In the genomic region with DNA sequence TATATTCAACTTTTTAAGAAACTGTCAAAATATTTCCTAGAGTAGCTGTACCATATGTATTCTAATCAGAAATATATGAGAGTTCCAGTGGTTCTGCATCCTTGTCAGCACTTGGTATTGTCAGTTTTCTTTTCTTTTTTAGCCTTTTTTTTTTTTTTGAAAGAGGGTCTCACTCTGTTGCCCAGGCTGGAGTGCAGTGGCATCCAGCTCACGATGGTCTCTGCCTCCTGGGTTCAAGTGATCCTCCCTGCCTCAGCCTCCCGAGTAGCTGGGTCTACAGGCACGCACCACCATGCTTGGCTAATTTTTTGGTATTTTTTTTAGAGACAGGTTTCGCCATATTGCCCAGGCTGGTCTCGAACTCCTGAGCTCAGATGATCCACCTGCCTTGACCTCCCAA, we compare ENCODE assay signal across 29 cellular contexts.
"Had no signal": no experiment of that assay in that cellular context is flagged by ENCODE, and none has a peak within 500 bp of the region (broad histone marks: within the 10 kb centered on the region; RNA-seq: fewer than 3 reads in every experiment).

No MANE protein-coding gene starts in this region.

- H3K4me3 Mint-ChIP-seq: stimulated activated effector memory CD8-positive, alpha-beta T cell treated with anti-CD3 and anti-CD28 coated beads, Interleukin-12 subunit alpha, Interleukin-12 subunit beta, amount 100 ng/mL, for 72 hours; stimulated activated memory B cell treated with anti-CD40 and anti-IgM and Interleukin-4, amounts not matched to agents 10 μg/mL and 1 μg/mL and 100 μg/mL, for 72 hours; stimulated activated naive B cell treated with anti-CD40 and anti-IgM and Interleukin-4, amounts not matched to agents 10 μg/mL and 1 μg/mL and 100 μg/mL, for 72 hours; stimulated activated naive CD8-positive, alpha-beta T cell treated with anti-CD3 and anti-CD28 coated beads, Interleukin-15, amount 100 ng/mL, for 72 hours; stimulated activated naive CD8-positive, alpha-beta T cell treated with anti-CD3 and anti-CD28 coated beads, Interleukin-15, Interleukin-2, amounts not matched to agents 100 ng/mL and 50 ng/mL, for 24 hours; type B pancreatic cell had no signal

- H3K36me3 ChIP-seq: stomach, suprapubic skin, thoracic aorta, thyroid gland, tibial artery, tibial nerve, transverse colon, upper lobe of left lung, upper lobe of right lung, uterus, vagina had no signal

- H3K4me3 ChIP-seq: stomach, suprapubic skin, testis, thoracic aorta, thyroid gland, tibial artery, tibial nerve, transverse colon, upper lobe of left lung, upper lobe of right lung, uterus, vagina had no signal

- H3K4me1 ChIP-seq: suprapubic skin, thyroid gland, tibial artery, tibial nerve, transverse colon, upper lobe of left lung, upper lobe of right lung, uterus, vagina had no signal

- H3K9me3 ChIP-seq: suprapubic skin, testis, thoracic aorta, thyroid gland, tibial artery, tibial nerve, transverse colon, upper lobe of left lung, upper lobe of right lung, vagina had no signal

- H3K36me3 Mint-ChIP-seq: stimulated activated effector memory CD8-positive, alpha-beta T cell treated with anti-CD3 and anti-CD28 coated beads, Interleukin-12 subunit alpha, Interleukin-12 subunit beta, amount 100 ng/mL, for 72 hours; stimulated activated memory B cell treated with anti-CD40 and anti-IgM and Interleukin-4, amounts not matched to agents 10 μg/mL and 1 μg/mL and 100 μg/mL, for 72 hours; type B pancreatic cell had no signal

- H3K27ac ChIP-seq: stomach, suprapubic skin, testis, thoracic aorta, thyroid gland, tibial artery, tibial nerve, transverse colon, upper lobe of left lung, upper lobe of right lung, uterus, vagina had no signal

- H3K4me1 Mint-ChIP-seq: stimulated activated effector memory CD8-positive, alpha-beta T cell treated with anti-CD3 and anti-CD28 coated beads, Interleukin-12 subunit alpha, Interleukin-12 subunit beta, amount 100 ng/mL, for 72 hours; stimulated activated memory B cell treated with anti-CD40 and anti-IgM and Interleukin-4, amounts not matched to agents 10 μg/mL and 1 μg/mL and 100 μg/mL, for 72 hours; stimulated activated naive B cell treated with anti-CD40 and anti-IgM and Interleukin-4, amounts not matched to agents 10 μg/mL and 1 μg/mL and 100 μg/mL, for 72 hours; stimulated activated naive CD8-positive, alpha-beta T cell treated with anti-CD3 and anti-CD28 coated beads, Interleukin-15, amount 100 ng/mL, for 72 hours had no signal

- H3K9me3 Mint-ChIP-seq: stimulated activated effector memory CD8-positive, alpha-beta T cell treated with anti-CD3 and anti-CD28 coated beads, Interleukin-12 subunit alpha, Interleukin-12 subunit beta, amount 100 ng/mL, for 72 hours; stimulated activated naive CD8-positive, alpha-beta T cell treated with anti-CD3 and anti-CD28 coated beads, Interleukin-15, amount 100 ng/mL, for 72 hours; type B pancreatic cell had no signal

- H3K27ac Mint-ChIP-seq: stimulated activated effector memory CD8-positive, alpha-beta T cell treated with anti-CD3 and anti-CD28 coated beads, Interleukin-12 subunit alpha, Interleukin-12 subunit beta, amount 100 ng/mL, for 72 hours; stimulated activated memory B cell treated with anti-CD40 and anti-IgM and Interleukin-4, amounts not matched to agents 10 μg/mL and 1 μg/mL and 100 μg/mL, for 72 hours; stimulated activated naive B cell treated with anti-CD40 and anti-IgM and Interleukin-4, amounts not matched to agents 10 μg/mL and 1 μg/mL and 100 μg/mL, for 72 hours; stimulated activated naive CD8-positive, alpha-beta T cell treated with anti-CD3 and anti-CD28 coated beads, Interleukin-15, amount 100 ng/mL, for 72 hours; stimulated activated naive CD8-positive, alpha-beta T cell treated with anti-CD3 and anti-CD28 coated beads, Interleukin-15, Interleukin-2, amounts not matched to agents 100 ng/mL and 50 ng/mL, for 24 hours; type B pancreatic cell had no signal

- H3K27me3 Mint-ChIP-seq: stimulated activated memory B cell treated with anti-CD40 and anti-IgM and Interleukin-4, amounts not matched to agents 10 μg/mL and 1 μg/mL and 100 μg/mL, for 72 hours; stimulated activated naive CD8-positive, alpha-beta T cell treated with anti-CD3 and anti-CD28 coated beads, Interleukin-15, amount 100 ng/mL, for 72 hours; stimulated activated naive CD8-positive, alpha-beta T cell treated with anti-CD3 and anti-CD28 coated beads, Interleukin-15, Interleukin-2, amounts not matched to agents 100 ng/mL and 50 ng/mL, for 24 hours; type B pancreatic cell had no signal

- H3K27me3 ChIP-seq: stomach, suprapubic skin, testis, thyroid gland, tibial artery, tibial nerve, transverse colon, upper lobe of left lung, upper lobe of right lung, uterus, vagina had no signal

- ATAC-seq: stimulated activated effector memory CD8-positive, alpha-beta T cell treated with anti-CD3 and anti-CD28 coated beads, Interleukin-12 subunit alpha, Interleukin-12 subunit beta, amount 100 ng/mL, for 72 hours; stimulated activated memory B cell treated with anti-CD40 and anti-IgM and Interleukin-4, amounts not matched to agents 10 μg/mL and 1 μg/mL and 100 μg/mL, for 72 hours; stimulated activated naive B cell treated with anti-CD40 and anti-IgM and Interleukin-4, amounts not matched to agents 10 μg/mL and 1 μg/mL and 100 μg/mL, for 72 hours; stimulated activated naive CD8-positive, alpha-beta T cell treated with anti-CD3 and anti-CD28 coated beads, Interleukin-15, amount 100 ng/mL, for 72 hours; stimulated activated naive CD8-positive, alpha-beta T cell treated with anti-CD3 and anti-CD28 coated beads, Interleukin-15, Interleukin-2, amounts not matched to agents 100 U/mL and 50 U/mL, for 24 hours; upper lobe of right lung had no signal

- DNase-seq: stimulated activated CD4-positive, alpha-beta T cell treated with anti-CD3 and anti-CD28 coated beads, Interleukin-2, amount 100 ng/mL, for 48 hours; stimulated activated CD4-positive, alpha-beta T cell treated with anti-CD3 and anti-CD28 coated beads, Interleukin-4, amount 100 ng/mL, for 1 hour; stimulated activated CD4-positive, alpha-beta T cell treated with anti-CD3 and anti-CD28 coated beads, Interleukin-4, amount 100 ng/mL, for 24 hours; stimulated activated CD4-positive, alpha-beta T cell treated with anti-CD3 and anti-CD28 coated beads, Interleukin-4, amount 100 ng/mL, for 4 hours; stimulated activated CD8-positive, alpha-beta memory T cell treated with anti-CD3 and anti-CD28 coated beads, Interleukin-4, amount 100 ng/mL, for 48 hours; stimulated activated naive B cell treated with anti-CD40 and anti-IgM and Interleukin-4, amounts not matched to agents 10 μg/mL and 1 μg/mL and 100 μg/mL, for 72 hours; stimulated activated naive CD4-positive, alpha-beta T cell; stimulated activated naive CD4-positive, alpha-beta T cell treated with Interleukin-2 at 50 U/mL for 16 hours; stimulated activated naive CD8-positive, alpha-beta T cell treated with anti-CD3 and anti-CD28 coated beads, Interleukin-15, amount 100 ng/mL, for 72 hours; stimulated activated naive CD8-positive, alpha-beta T cell treated with anti-CD3 and anti-CD28 coated beads, Interleukin-15, Interleukin-2, amounts not matched to agents 100 U/mL and 50 U/mL, for 24 hours; stomach; substantia nigra; testis; thyroid gland; tibial artery; transverse colon; trophoblast cell; upper lobe of left lung; upper lobe of right lung; uterus had no signal

- FAIRE-seq: urothelium cell line had no signal
